ENCODE assay signal across 15 cellular contexts in the genomic region with DNA sequence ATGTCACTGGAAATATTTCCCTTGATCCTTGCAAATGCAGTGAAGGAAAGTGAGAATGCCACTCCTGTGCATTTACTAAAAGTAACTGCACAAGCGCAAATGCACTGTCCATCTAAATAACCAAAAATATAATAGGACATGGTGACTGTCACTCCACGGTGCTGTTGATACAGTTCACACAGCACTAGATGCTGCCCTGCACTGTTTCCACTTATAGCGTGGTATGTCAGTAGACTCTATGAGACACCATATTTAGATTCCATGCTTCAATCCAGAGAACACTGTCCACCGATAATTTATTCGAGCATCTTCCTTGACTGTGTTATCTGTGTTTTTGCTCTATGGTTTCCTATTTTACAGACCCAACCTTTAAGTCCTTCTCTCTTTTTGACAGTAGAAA.
DNase-seq lines count a peak whose midpoint lies in the region; ATAC-seq and TF ChIP-seq lines count a peak whose summit lies in the region.
"Had no signal": no experiment of that assay in that cellular context is flagged by ENCODE, and none has a peak within 500 bp of the region (broad histone marks: within the 10 kb centered on the region; RNA-seq: fewer than 3 reads in every experiment).

No MANE protein-coding gene starts in this region.

- H3K4me1 Mint-ChIP-seq in activated naive CD4-positive, alpha-beta T cell treated with anti-CD3 and anti-CD28 coated beads for 36 hours (ENCODE audit: low read depth): peaks cover 84% of the 10 kb centered on the region
- peaks cover 74% of the 10 kb centered on the region for H3K4me1 Mint-ChIP-seq in stimulated activated memory B cell treated with anti-CD40 and anti-IgM and Interleukin-4, amounts not matched to agents 10 μg/mL and 1 μg/mL and 100 μg/mL, for 72 hours

- intact Hi-C loops in activated naive CD4-positive, alpha-beta T cell treated with anti-CD3 and anti-CD28 coated beads for 36 hours (cut with micrococcal nuclease): no loop called here
- intact Hi-C loops in left ventricle myocardium superior (cut with micrococcal nuclease): no loop called here
- intact Hi-C loops in adrenal gland (cut with DNase I): no loop called here

- no peak for ATAC-seq in activated naive CD4-positive, alpha-beta T cell treated with anti-CD3 and anti-CD28 coated beads, Interleukin-2, amount 50 U/mL, for 72 hours
- ATAC-seq in left ventricle myocardium superior: peak; percentile 36
- no peak for ATAC-seq in stimulated activated memory B cell treated with anti-CD40 and anti-IgM and Interleukin-4, amounts not matched to agents 10 μg/mL and 1 μg/mL and 100 μg/mL, for 72 hours
- ATAC-seq in HG03342 (IDR thresholded peaks at IDR 0.05; ENCODE audit: unreplicated experiment): no peak
- ATAC-seq: activated CD4-positive, CD25-positive, alpha-beta regulatory T cell treated with anti-CD3 and anti-CD28 coated beads, Interleukin-2, amount 50 U/mL, for 24 hours had no signal

- H3K36me3 ChIP-seq in adrenal gland (replicated peaks in 1 of 2): no peaks in the 10 kb centered on the region

- in situ Hi-C loops in ACHN (cut with HindIII; ENCODE audit: low pct_ligation_motif_present, low pct_unique_long_range_greater_than_20kb, low sequenced_read_pairs): no loop called here

- no peak overlapping the region for H3K4me3 Mint-ChIP-seq in activated naive CD4-positive, alpha-beta T cell treated with anti-CD3 and anti-CD28 coated beads for 36 hours
- H3K4me3 Mint-ChIP-seq in stimulated activated memory B cell treated with anti-CD40 and anti-IgM and Interleukin-4, amounts not matched to agents 10 μg/mL and 1 μg/mL and 100 μg/mL, for 72 hours: no peak overlapping the region
- H3K4me3 Mint-ChIP-seq: H9 had no signal

- no peaks in the 10 kb centered on the region for H3K9me3 Mint-ChIP-seq in activated naive CD4-positive, alpha-beta T cell treated with anti-CD3 and anti-CD28 coated beads for 36 hours
- no peaks in the 10 kb centered on the region for H3K9me3 Mint-ChIP-seq in activated naive CD4-positive, alpha-beta T cell treated with anti-CD3 and anti-CD28 coated beads, Interleukin-2, amount 50 U/mL, for 72 hours
- no peaks in the 10 kb centered on the region for H3K9me3 Mint-ChIP-seq in stimulated activated memory B cell treated with anti-CD40 and anti-IgM and Interleukin-4, amounts not matched to agents 10 μg/mL and 1 μg/mL and 100 μg/mL, for 72 hours
- H3K9me3 Mint-ChIP-seq: H9 had no signal

- no peak for TF ChIP-seq CTCF in VCaP (conservative IDR thresholded peaks at IDR 0.05)
- TF ChIP-seq CTCF in adrenal gland (IDR thresholded peaks at IDR 0.05): no peak

- CTCF ChIA-PET in activated naive CD4-positive, alpha-beta T cell treated with anti-CD3 and anti-CD28 coated beads for 36 hours (lab: Charles Lee): interaction anchor here (0.5 to 1.6 kb wide), 2 partner anchors 11 to 133 kb away, joined by 3 to 5 read pairs; no protein-coding TSS in a partner anchor

- H3K27ac Mint-ChIP-seq in activated naive CD4-positive, alpha-beta T cell treated with anti-CD3 and anti-CD28 coated beads for 36 hours: peak overlapping the region; percentile 11
- no peak overlapping the region for H3K27ac Mint-ChIP-seq in activated naive CD4-positive, alpha-beta T cell treated with anti-CD3 and anti-CD28 coated beads, Interleukin-2, amount 50 U/mL, for 72 hours
- peak overlapping the region; percentile 92 for H3K27ac Mint-ChIP-seq in stimulated activated memory B cell treated with anti-CD40 and anti-IgM and Interleukin-4, amounts not matched to agents 10 μg/mL and 1 μg/mL and 100 μg/mL, for 72 hours

- no peaks in the 10 kb centered on the region for H3K27me3 ChIP-seq in adrenal gland

- H3K36me3 Mint-ChIP-seq in activated naive CD4-positive, alpha-beta T cell treated with anti-CD3 and anti-CD28 coated beads for 36 hours (ENCODE audit: low read depth): peaks cover under 1% of the 10 kb centered on the region
- H3K36me3 Mint-ChIP-seq in activated naive CD4-positive, alpha-beta T cell treated with anti-CD3 and anti-CD28 coated beads, Interleukin-2, amount 50 U/mL, for 72 hours: peaks cover 0 to 10% of the 10 kb centered on the region in 2 donors
- peaks cover 3% of the 10 kb centered on the region for H3K36me3 Mint-ChIP-seq in stimulated activated memory B cell treated with anti-CD40 and anti-IgM and Interleukin-4, amounts not matched to agents 10 μg/mL and 1 μg/mL and 100 μg/mL, for 72 hours

- H3K4me1 ChIP-seq in adrenal gland (replicated peaks in 1 of 2): peaks cover 0 to 57% of the 10 kb centered on the region in 2 donors

- no peak overlapping the region for H3K4me3 ChIP-seq in adrenal gland

- no peaks in the 10 kb centered on the region for H3K27me3 Mint-ChIP-seq in activated naive CD4-positive, alpha-beta T cell treated with anti-CD3 and anti-CD28 coated beads for 36 hours (ENCODE audit: low read depth)
- H3K27me3 Mint-ChIP-seq in stimulated activated memory B cell treated with anti-CD40 and anti-IgM and Interleukin-4, amounts not matched to agents 10 μg/mL and 1 μg/mL and 100 μg/mL, for 72 hours: no peaks in the 10 kb centered on the region

- no peaks in the 10 kb centered on the region for H3K9me3 ChIP-seq in adrenal gland (replicated peaks in 1 of 3)

- peak overlapping the region; percentile 87 for H3K27ac ChIP-seq in VCaP
- H3K27ac ChIP-seq in adrenal gland: peak overlapping the region in 1 of 5 donors; percentile 45

- DNase-seq in activated naive CD4-positive, alpha-beta T cell treated with anti-CD3 and anti-CD28 coated beads for 36 hours: no peak
- DNase-seq in activated naive CD4-positive, alpha-beta T cell treated with anti-CD3 and anti-CD28 coated beads, Interleukin-2, amount 50 U/mL, for 72 hours (ENCODE audit: low spot score in 2 of 2): no peak
- DNase-seq in left ventricle myocardium superior (no peak), adrenal gland (no peak), ACHN (no peak)
- DNase-seq: Calu3; cortex of kidney; erythroblast; H9; NCI-H774; stimulated activated CD4-positive, alpha-beta T cell treated with anti-CD3 and anti-CD28 coated beads, Interleukin-4, amount 100 ng/mL, for 4 hours had no signal

- 91 to 94% (median 92%) methylated on average over 5 of the region's 5 CpGs for WGBS in adrenal gland, 4 donors

- no peak for TF ChIP-seq POLR2A in adrenal gland (IDR thresholded peaks at IDR 0.05)

Comparison
In these comparisons a context has a peak if more than half of its experiments do, and no peak if none do; other contexts are left out.
1. H3K27ac Mint-ChIP-seq: peak in activated naive CD4-positive, alpha-beta T cell treated with anti-CD3 and anti-CD28 coated beads for 36 hours (single experiment) and stimulated activated memory B cell treated with anti-CD40 and anti-IgM and Interleukin-4, amounts not matched to agents 10 μg/mL and 1 μg/mL and 100 μg/mL, for 72 hours (single experiment); none in activated naive CD4-positive, alpha-beta T cell treated with anti-CD3 and anti-CD28 coated beads, Interleukin-2, amount 50 U/mL, for 72 hours (0 of 2).